ENCODE assay signal across 28 cellular contexts in the genomic region with DNA sequence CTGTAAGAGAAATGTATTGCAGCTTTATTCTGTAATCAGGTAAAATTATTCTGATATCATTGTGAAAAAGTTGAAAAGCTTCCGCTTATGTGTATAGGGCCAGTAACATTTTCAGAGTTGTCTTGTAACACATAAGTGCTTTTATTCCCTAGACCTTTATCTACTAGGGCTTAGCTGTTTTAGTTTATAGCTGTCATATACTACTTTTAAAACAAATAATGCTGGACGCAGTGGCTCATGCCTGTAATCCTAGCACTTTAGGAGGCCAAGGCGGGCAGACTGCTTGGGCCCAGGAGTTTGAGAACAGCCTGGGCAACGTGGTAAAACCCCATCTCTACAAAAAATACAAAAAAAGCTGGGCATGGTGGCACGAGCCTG.
"Had no signal": no experiment of that assay in that cellular context is flagged by ENCODE, and none has a peak within 500 bp of the region (broad histone marks: within the 10 kb centered on the region; RNA-seq: fewer than 3 reads in every experiment).

No MANE protein-coding gene starts in this region.

- H3K27ac ChIP-seq: neutrophil, pancreas, psoas muscle, right lobe of liver, sigmoid colon, suprapubic skin, testis, tibial artery, upper lobe of left lung, vagina had no signal

- H3K36me3 Mint-ChIP-seq: natural killer cell treated with Interleukin-12 subunit alpha and Interleukin-12 subunit beta and Interleukin-15 and Interleukin-18, amount 100 ng/mL, for 72 hours; stimulated activated effector memory CD8-positive, alpha-beta T cell treated with anti-CD3 and anti-CD28 coated beads, Interleukin-12 subunit alpha, Interleukin-12 subunit beta, amount 100 ng/mL, for 72 hours had no signal

- H3K27me3 ChIP-seq: neutrophil, pancreas, right lobe of liver, sigmoid colon, suprapubic skin, testis, tibial artery, upper lobe of left lung, vagina had no signal

- H3K36me3 ChIP-seq: pancreas, right lobe of liver, vagina had no signal

- H3K27me3 Mint-ChIP-seq: naive thymus-derived CD8-positive, alpha-beta T cell; natural killer cell treated with Interleukin-12 subunit alpha and Interleukin-12 subunit beta and Interleukin-15 and Interleukin-18, amount 100 ng/mL, for 72 hours; stimulated activated naive B cell treated with anti-CD40 and anti-IgM and Interleukin-4, amounts not matched to agents 10 μg/mL and 1 μg/mL and 100 μg/mL, for 72 hours; stimulated activated naive CD8-positive, alpha-beta T cell treated with anti-CD3 and anti-CD28 coated beads, Interleukin-15, Interleukin-2, amounts not matched to agents 100 ng/mL and 50 ng/mL, for 24 hours had no signal

- H3K9me3 ChIP-seq: neutrophil, pancreas, psoas muscle, right lobe of liver, sigmoid colon, suprapubic skin, testis, tibial artery, upper lobe of left lung, vagina had no signal

- FAIRE-seq: pancreas, small intestine, urothelium cell line had no signal

- H3K27ac Mint-ChIP-seq: natural killer cell treated with Interleukin-12 subunit alpha and Interleukin-12 subunit beta and Interleukin-15 and Interleukin-18, amount 100 ng/mL, for 72 hours; nephron progenitor cell; stimulated activated effector memory CD8-positive, alpha-beta T cell treated with anti-CD3 and anti-CD28 coated beads, Interleukin-12 subunit alpha, Interleukin-12 subunit beta, amount 100 ng/mL, for 72 hours; stimulated activated naive B cell treated with anti-CD40 and anti-IgM and Interleukin-4, amounts not matched to agents 10 μg/mL and 1 μg/mL and 100 μg/mL, for 72 hours; stimulated activated naive CD8-positive, alpha-beta T cell treated with anti-CD3 and anti-CD28 coated beads, Interleukin-15, Interleukin-2, amounts not matched to agents 100 ng/mL and 50 ng/mL, for 24 hours had no signal

- H3K4me3 ChIP-seq: pancreas, psoas muscle, right lobe of liver, sigmoid colon, suprapubic skin, testis, tibial artery, upper lobe of left lung, vagina had no signal

- ATAC-seq: naive thymus-derived CD8-positive, alpha-beta T cell; natural killer cell treated with Interleukin-12 subunit alpha and Interleukin-12 subunit beta and Interleukin-15 and Interleukin-18, amount 100 ng/mL, for 72 hours; pancreas; psoas muscle; right cardiac atrium; right lobe of liver; stimulated activated effector memory CD8-positive, alpha-beta T cell treated with anti-CD3 and anti-CD28 coated beads, Interleukin-12 subunit alpha, Interleukin-12 subunit beta, amount 100 ng/mL, for 72 hours; stimulated activated naive B cell treated with anti-CD40 and anti-IgM and Interleukin-4, amounts not matched to agents 10 μg/mL and 1 μg/mL and 100 μg/mL, for 72 hours had no signal

- DNase-seq: naive thymus-derived CD8-positive, alpha-beta T cell; nephron progenitor cell; nucleus accumbens; pancreas; psoas muscle; right cardiac atrium; right lobe of liver; sigmoid colon; small intestine; stimulated activated CD4-positive, alpha-beta T cell treated with anti-CD3 and anti-CD28 coated beads, Interleukin-15, amount 100 ng/mL, for 24 hours; stimulated activated CD4-positive, alpha-beta T cell treated with anti-CD3 and anti-CD28 coated beads, Interleukin-2, amount 100 ng/mL, for 24 hours; stimulated activated CD4-positive, alpha-beta T cell treated with anti-CD3 and anti-CD28 coated beads, Interleukin-2, amount 100 ng/mL, for 48 hours; stimulated activated CD4-positive, alpha-beta T cell treated with anti-CD3 and anti-CD28 coated beads, Interleukin-4, amount 100 ng/mL, for 24 hours; stimulated activated naive B cell treated with anti-CD40 and anti-IgM and Interleukin-4, amounts not matched to agents 10 μg/mL and 1 μg/mL and 100 μg/mL, for 72 hours; stimulated activated naive CD4-positive, alpha-beta T cell treated with Interleukin-2 at 50 U/mL for 16 hours; substantia nigra; testis; tibial artery; trophoblast cell had no signal

- H3K4me1 ChIP-seq: pancreas, psoas muscle, right lobe of liver, sigmoid colon, suprapubic skin, testis, tibial artery, upper lobe of left lung, vagina had no signal

- H3K9me3 Mint-ChIP-seq: naive thymus-derived CD8-positive, alpha-beta T cell; natural killer cell treated with Interleukin-12 subunit alpha and Interleukin-12 subunit beta and Interleukin-15 and Interleukin-18, amount 100 ng/mL, for 72 hours; neural crest cell; stimulated activated effector memory CD8-positive, alpha-beta T cell treated with anti-CD3 and anti-CD28 coated beads, Interleukin-12 subunit alpha, Interleukin-12 subunit beta, amount 100 ng/mL, for 72 hours; stimulated activated naive B cell treated with anti-CD40 and anti-IgM and Interleukin-4, amounts not matched to agents 10 μg/mL and 1 μg/mL and 100 μg/mL, for 72 hours; stimulated activated naive CD8-positive, alpha-beta T cell treated with anti-CD3 and anti-CD28 coated beads, Interleukin-15, Interleukin-2, amounts not matched to agents 100 ng/mL and 50 ng/mL, for 24 hours had no signal

- H3K4me3 Mint-ChIP-seq: naive thymus-derived CD8-positive, alpha-beta T cell; natural killer cell treated with Interleukin-12 subunit alpha and Interleukin-12 subunit beta and Interleukin-15 and Interleukin-18, amount 100 ng/mL, for 72 hours; nephron progenitor cell; neural crest cell; stimulated activated effector memory CD8-positive, alpha-beta T cell treated with anti-CD3 and anti-CD28 coated beads, Interleukin-12 subunit alpha, Interleukin-12 subunit beta, amount 100 ng/mL, for 72 hours; stimulated activated naive B cell treated with anti-CD40 and anti-IgM and Interleukin-4, amounts not matched to agents 10 μg/mL and 1 μg/mL and 100 μg/mL, for 72 hours; stimulated activated naive CD8-positive, alpha-beta T cell treated with anti-CD3 and anti-CD28 coated beads, Interleukin-15, Interleukin-2, amounts not matched to agents 100 ng/mL and 50 ng/mL, for 24 hours had no signal

- H3K4me1 Mint-ChIP-seq: nephron progenitor cell; neural crest cell; stimulated activated effector memory CD8-positive, alpha-beta T cell treated with anti-CD3 and anti-CD28 coated beads, Interleukin-12 subunit alpha, Interleukin-12 subunit beta, amount 100 ng/mL, for 72 hours; stimulated activated naive B cell treated with anti-CD40 and anti-IgM and Interleukin-4, amounts not matched to agents 10 μg/mL and 1 μg/mL and 100 μg/mL, for 72 hours had no signal
